ENCODE assay signal across 8 cellular contexts in genomic region chr5:153352685-153353219, GRCh38.
DNase-seq lines count a peak whose midpoint lies in the region; ATAC-seq and TF ChIP-seq lines count a peak whose summit lies in the region.

No MANE protein-coding gene starts in this region.

- DNase-seq in activated CD4-positive, alpha-beta T cell treated with anti-CD3 and anti-CD28 coated beads, Interleukin-2, amount 50 U/mL, for 4 hours, result peak; percentile 3 to 16
- DNase-seq in putamen (ENCODE audit: low spot score) (peak; percentile 27), WTC11 (ENCODE audit: low spot score) (no peak), foreskin fibroblast (no peak), globus pallidus (ENCODE audit: low spot score) (no peak), erythroblast (lab: John Stamatoyannopoulos, UW) (no peak)

- no peak for TF ChIP-seq POLR2A in erythroblast (IDR thresholded peaks at IDR 0.05; ENCODE audit: low read length)

- no peak overlapping the region for H3K4me3 ChIP-seq in foreskin fibroblast (ENCODE audit: low read depth in 1 of 2, low read length in 2 of 2)

- H3K4me1 Mint-ChIP-seq in WTC11, result peaks cover 47% of the 10 kb centered on the region

- ATAC-seq in GM19043 (IDR thresholded peaks at IDR 0.05; ENCODE audit: low read depth, unreplicated experiment), result peak; percentile 76
- peak; percentile 87 for ATAC-seq in HG03045 (IDR thresholded peaks at IDR 0.05; ENCODE audit: unreplicated experiment)
- ATAC-seq in WTC11, result no peak

- peaks cover 12% of the 10 kb centered on the region for H3K9me3 Mint-ChIP-seq in WTC11

- H3K27me3 Mint-ChIP-seq in WTC11 (ENCODE audit: low read depth), result peaks cover 61% of the 10 kb centered on the region

- no peak overlapping the region for H3K4me3 Mint-ChIP-seq in WTC11

- H3K27ac Mint-ChIP-seq in WTC11, result no peak overlapping the region; the same call in 1 of the 2 replicates

- no peaks in the 10 kb centered on the region for H3K36me3 Mint-ChIP-seq in WTC11

- CTCF ChIA-PET in WTC11 (lab: Charles Lee), result no interaction called here

- TF ChIP-seq CTCF in WTC11 (IDR thresholded peaks at IDR 0.05) (no peak), foreskin fibroblast (IDR thresholded peaks at IDR 0.05; ENCODE audit: low read depth, low read length) (no peak)

- POLR2A ChIA-PET in WTC11 (lab: Charles Lee), result no interaction called here

TF ChIP-seq in WTC11, 78 proteins besides CTCF, POLR2A, EP300 and RAD21:
- TF ChIP-seq ZNF232 (CRISPR knock-in tag; IDR thresholded peaks at IDR 0.05), result no peak
- no peak for TF ChIP-seq TEAD1 (CRISPR knock-in tag; IDR thresholded peaks at IDR 0.05)
- TF ChIP-seq NFATC4 (CRISPR knock-in tag; IDR thresholded peaks at IDR 0.05), result no peak
- no peak for TF ChIP-seq PRRX2 (CRISPR knock-in tag; IDR thresholded peaks at IDR 0.05)
- TF ChIP-seq ATF6 (CRISPR knock-in tag; IDR thresholded peaks at IDR 0.05), result no peak
- no peak for TF ChIP-seq SMAD3 (CRISPR knock-in tag; IDR thresholded peaks at IDR 0.05; ENCODE audit: borderline replicate concordance)
- TF ChIP-seq ZNF396 (CRISPR knock-in tag; IDR thresholded peaks at IDR 0.05; ENCODE audit: borderline replicate concordance), result no peak
- no peak for TF ChIP-seq HMGXB4 (CRISPR knock-in tag; IDR thresholded peaks at IDR 0.05)
- TF ChIP-seq CREB1 (CRISPR knock-in tag; IDR thresholded peaks at IDR 0.05), result no peak
- TF ChIP-seq USF1 (CRISPR knock-in tag; IDR thresholded peaks at IDR 0.05), result no peak
- TF ChIP-seq FOXP4 (CRISPR knock-in tag; IDR thresholded peaks at IDR 0.05), result no peak
- TF ChIP-seq EMX1 (CRISPR knock-in tag; IDR thresholded peaks at IDR 0.05), result no peak
- TF ChIP-seq GRHL2 (CRISPR knock-in tag; IDR thresholded peaks at IDR 0.05; ENCODE audit: insufficient replicate concordance, severe bottlenecking), result no peak
- TF ChIP-seq FOXJ3 (CRISPR knock-in tag; IDR thresholded peaks at IDR 0.05; ENCODE audit: borderline replicate concordance), result no peak
- TF ChIP-seq ZMAT4 (CRISPR knock-in tag; IDR thresholded peaks at IDR 0.05), result no peak
- no peak for TF ChIP-seq ZNF281 (CRISPR knock-in tag; IDR thresholded peaks at IDR 0.05)

Comparison
In these comparisons a context has a peak if more than half of its experiments do, and no peak if none do; other contexts are left out.
1. DNase-seq: peak in activated CD4-positive, alpha-beta T cell treated with anti-CD3 and anti-CD28 coated beads, Interleukin-2, amount 50 U/mL, for 4 hours (2 of 2) and putamen (single experiment); none in WTC11 (single experiment), foreskin fibroblast (0 of 2), globus pallidus (single experiment) and erythroblast (0 of 2).